Comparison of ENCODE assay signal across 8 cellular contexts in genomic region chr10:117375360-117376147, GRCh38. TPM values are rescaled to one million over a fixed set of nuclear protein-coding genes. Genes with fewer than 3 reads are reported as not detected.
DNase-seq lines count a peak whose midpoint lies in the region; ATAC-seq and TF ChIP-seq lines count a peak whose summit lies in the region.

Gene PDZD8 (minus strand): TSS chr10:117375440. CDS start chr10:117375227, 213 bp downstream.

- peaks cover 6 to 45% (median 32%) of the 10 kb centered on the region in 9 donors for H3K4me1 ChIP-seq in heart right ventricle
- H3K4me1 ChIP-seq in upper lobe of left lung, result peaks cover 28 to 43% (median 30%) of the 10 kb centered on the region in 4 donors

- peak; percentile 95 for DNase-seq in GM13976 (ENCODE audit: low spot score)
- DNase-seq in NCI-H1436 (lab: John Stamatoyannopoulos, UW), result peak; percentile 93
- peak; percentile 89 for DNase-seq in amniotic epithelial cell (ENCODE audit: low read depth)
- peak; percentile 94 to 96 for DNase-seq in heart right ventricle
- DNase-seq in posterior vena cava (ENCODE audit: low spot score), result peak; percentile 99
- DNase-seq in upper lobe of left lung, result peak; percentile 95 to 99

- peak within 1 kb of the TSS; percentile 75 to 99 (median 92) for H3K4me3 ChIP-seq in heart right ventricle
- H3K4me3 ChIP-seq in upper lobe of left lung, result peak within 1 kb of the TSS; percentile 71 to 97 (median 86)

- no peaks in the 10 kb centered on the region for H3K36me3 ChIP-seq in heart right ventricle
- no peaks in the 10 kb centered on the region for H3K36me3 ChIP-seq in upper lobe of left lung

- peak; percentile 90 for ATAC-seq in HG02798 (IDR thresholded peaks at IDR 0.05; ENCODE audit: poor library complexity, unreplicated experiment)
- peak; percentile 97 to 99 (median 98) for ATAC-seq in heart right ventricle
- peak; percentile 96 to 97 for ATAC-seq in upper lobe of left lung (ENCODE audit: low FRiP score in 2 of 2)

- H3K27ac ChIP-seq in heart right ventricle (peak within 1 kb of the TSS; percentile 71 to 97 (median 94)), upper lobe of left lung (peak within 1 kb of the TSS; percentile 89 to 99 (median 97))

- in situ Hi-C loops in GM13976 (cut with MboI; ENCODE audit: low sequenced_read_pairs, unreplicated experiment), result no loop called here

- WGBS in heart right ventricle, 2 donors, result 0% methylated on average over 64 to 103 of the region's 103 CpGs
- 0 to 1% methylated on average over 38 to 45 of the region's 103 CpGs for WGBS in upper lobe of left lung, 2 donors

- no peak for TF ChIP-seq EP300 in upper lobe of left lung (IDR thresholded peaks at IDR 0.05)

- TF ChIP-seq CTCF in GM13976 (IDR thresholded peaks at IDR 0.05; ENCODE audit: borderline replicate concordance, control extremely low read depth, extremely low read depth, insufficient read depth, missing control alignments) (no peak), heart right ventricle (IDR thresholded peaks at IDR 0.05) (peak in 3 of 9 donors; percentile 6 to 24 (median 15)), upper lobe of left lung (IDR thresholded peaks at IDR 0.05) (peak in 3 of 6 experiments; percentile 16 to 30 (median 19))

- H3K27me3 ChIP-seq in heart right ventricle, result peaks cover 0 to 19% (median 12%) of the 10 kb centered on the region in 7 donors
- H3K27me3 ChIP-seq in upper lobe of left lung, result no peaks in the 10 kb centered on the region

- intact Hi-C loops in T-helper 1 cell treated with Interleukin-12 subunit alpha and Interleukin-12 subunit beta and Interleukin-4 antibody, amounts not matched to agents 30 ng/mL and 1 ng/mL, for 36 hours (cut with micrococcal nuclease), result loop anchor here (1.0 to 5.0 kb wide), 4 partner anchors 33 to 1379 kb away; partner anchors contain the start of genes CACUL1 and RAB11FIP2
- intact Hi-C loops in heart right ventricle (cut with DNase I) (loop anchor here in 1 of 10 donors (2.0 kb wide), 1 partner anchor 67 kb away; no protein-coding TSS in a partner anchor), posterior vena cava (cut with DNase I) (no loop called here)

- peak in 3 of 4 donors; percentile 87 to 94 (median 92) for TF ChIP-seq POLR2A in upper lobe of left lung (IDR thresholded peaks at IDR 0.05)

- H3K9me3 ChIP-seq in heart right ventricle (no peaks in the 10 kb centered on the region), upper lobe of left lung (no peaks in the 10 kb centered on the region)

RNA-seq across cellular contexts. Expression of gene PDZD8, which starts in this region (rescaled TPM):
- total RNA-seq in T-helper 1 cell treated with Interleukin-12 subunit alpha and Interleukin-12 subunit beta and Interleukin-4 antibody, amounts not matched to agents 30 ng/mL and 1 ng/mL, for 36 hours, result 16.9 and 17.0 TPM in 2 replicates
- total RNA-seq in heart right ventricle, result 10 to 100 TPM; 16.8 to 31.3 (median 23.1) TPM
- 1 to 10 TPM; 2.0 to 4.1 TPM for polyA plus RNA-seq in heart right ventricle
- total RNA-seq in posterior vena cava, result 10 to 100 TPM; 29.2 to 35.7 TPM
- total RNA-seq in upper lobe of left lung, result 10 to 100 TPM; 18.9 to 42.0 (median 34.0) TPM

Comparison
In these comparisons a context has a peak if more than half of its experiments do, and no peak if none do; other contexts are left out.
1. Peak in every context shown above with its lines: DNase-seq, ATAC-seq, H3K4me3 ChIP-seq and H3K27ac ChIP-seq.